ENCODE assay signal across 13 cellular contexts in the genomic region with DNA sequence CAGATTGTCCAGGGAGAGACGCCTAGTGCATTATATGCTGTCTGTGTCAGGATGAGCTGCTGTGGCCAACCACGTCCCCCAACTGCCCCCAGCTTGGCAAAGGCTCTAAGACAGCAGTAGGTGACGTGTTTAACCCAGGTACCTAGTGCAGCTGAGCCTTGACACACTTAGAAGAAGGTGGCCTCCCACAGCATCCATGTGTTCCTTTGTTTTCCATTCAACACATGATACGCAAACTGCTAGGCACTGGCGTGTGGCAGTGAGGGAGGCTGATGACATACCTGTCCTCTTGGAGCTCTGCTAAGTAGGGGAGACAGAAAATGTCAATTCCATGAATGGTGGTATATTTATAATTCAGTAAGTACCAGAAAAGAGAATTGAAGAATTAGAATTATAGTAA.
A peak's percentile ranks its signal among the peaks of the same experiment; 100 is the strongest.
DNase-seq lines count a peak whose midpoint lies in the region; ATAC-seq and TF ChIP-seq lines count a peak whose summit lies in the region.
"Had no signal": no experiment of that assay in that cellular context is flagged by ENCODE, and none has a peak within 500 bp of the region (broad histone marks: within the 10 kb centered on the region; RNA-seq: fewer than 3 reads in every experiment).

No MANE protein-coding gene starts in this region.

- intact Hi-C loops in dorsolateral prefrontal cortex (cut with DNase I), result no loop called here

- peak overlapping the region; percentile 83 for H3K23ac ChIP-seq in trophoblast cell (ENCODE audit: low read length)

- no peak overlapping the region for H3K4me3 ChIP-seq in GM23338
- H3K4me3 ChIP-seq in Karpas-422 (ENCODE audit: low read length), result no peak overlapping the region
- no peak overlapping the region for H3K4me3 ChIP-seq in dorsolateral prefrontal cortex
- H3K4me3 ChIP-seq in trophoblast cell (ENCODE audit: low read depth, low read length), result no peak overlapping the region

- peaks cover 2% of the 10 kb centered on the region for H3K27me3 Mint-ChIP-seq in GM23338 (ENCODE audit: insufficient read depth, low read depth, poor library complexity)
- H3K27me3 Mint-ChIP-seq: B cell, IgD-negative memory B cell had no signal

- H3K9me2 ChIP-seq in GM23338 (ENCODE audit: insufficient read depth) (peaks cover 4% of the 10 kb centered on the region), Karpas-422 (replicated peaks; ENCODE audit: insufficient read depth, low read length) (no peaks in the 10 kb centered on the region)

- no peak overlapping the region for H2BK120ac ChIP-seq in trophoblast cell (ENCODE audit: insufficient read depth, low read length, poor library complexity)

- H3K79me2 ChIP-seq in GM23338 (replicated peaks; ENCODE audit: insufficient read depth) (no peaks in the 10 kb centered on the region), Karpas-422 (ENCODE audit: low read length) (no peaks in the 10 kb centered on the region), trophoblast cell (ENCODE audit: control insufficient read depth, insufficient read depth, low read length, poor library complexity) (no peaks in the 10 kb centered on the region)

- H3K27ac ChIP-seq in GM23338 (ENCODE audit: low read depth) (no peak overlapping the region), Karpas-422 (ENCODE audit: low read length) (peak overlapping the region; percentile 98), dorsolateral prefrontal cortex (peak overlapping the region in 41 of 59 donors; percentile 1 to 89 (median 62)), trophoblast cell (ENCODE audit: low read depth, low read length) (no peak overlapping the region)
- H3K27ac ChIP-seq: C4-2B had no signal

- DNase-seq in GM23338 (ENCODE audit: low spot score) (no peak), Karpas-422 (peak; percentile 39), dorsolateral prefrontal cortex (no peak), trophoblast cell (no peak), NCI-H2107 (lab: John Stamatoyannopoulos, UW) (no peak), DMS 273 (lab: John Stamatoyannopoulos, UW; ENCODE audit: unreplicated experiment) (no peak)
- DNase-seq: CD8-positive, alpha-beta T cell; COR-L47; DMS53 had no signal

- H3K79me1 ChIP-seq in trophoblast cell (ENCODE audit: low read length), result no peaks in the 10 kb centered on the region

- H4K91ac ChIP-seq in trophoblast cell (ENCODE audit: low read depth, low read length), result no peak overlapping the region

- H3K18ac ChIP-seq in trophoblast cell (ENCODE audit: low read length), result no peak overlapping the region

- H2BK12ac ChIP-seq in trophoblast cell (ENCODE audit: low read length), result no peak overlapping the region

- no peaks in the 10 kb centered on the region for H3K9me3 Mint-ChIP-seq in GM23338
- H3K9me3 Mint-ChIP-seq: CD8-positive, alpha-beta T cell; IgD-negative memory B cell had no signal

- H3K4me1 Mint-ChIP-seq in GM23338, result peaks cover 24% of the 10 kb centered on the region

- no peaks in the 10 kb centered on the region for H3F3A ChIP-seq in GM23338 (replicated peaks; ENCODE audit: low read depth)

- H3K9ac ChIP-seq in Karpas-422 (ENCODE audit: low read length), result no peak overlapping the region; the same call in 1 of the 2 replicates
- no peak overlapping the region for H3K9ac ChIP-seq in trophoblast cell (ENCODE audit: low read length)

- TF ChIP-seq CTCF in GM23338 (conservative IDR thresholded peaks at IDR 0.05; ENCODE audit: low read depth in 2 of 2), result no peak
- TF ChIP-seq CTCF in dorsolateral prefrontal cortex (IDR thresholded peaks at IDR 0.05 in 54 of 56, conservative IDR thresholded peaks at IDR 0.05 in 2 of 56; ENCODE audit: low read depth in 1 of 56, partially characterized antibody in 56 of 56), result no peak

- no peak overlapping the region for H4K12ac ChIP-seq in trophoblast cell (ENCODE audit: low read depth, low read length)

- H2AFZ ChIP-seq in GM23338 (no peak overlapping the region), Karpas-422 (ENCODE audit: low read length) (no peak overlapping the region), trophoblast cell (ENCODE audit: insufficient read depth, low read length, poor library complexity) (no peak overlapping the region)

- H3K36me3 Mint-ChIP-seq in GM23338 (ENCODE audit: low read depth), result no peaks in the 10 kb centered on the region; the same call in 2 of the 3 replicates

- ATAC-seq in GM23338, result no peak
- ATAC-seq in HG02610 (IDR thresholded peaks at IDR 0.05; ENCODE audit: unreplicated experiment), result no peak
- ATAC-seq: CD8-positive, alpha-beta T cell had no signal

- H2BK5ac ChIP-seq in trophoblast cell (ENCODE audit: low read depth, low read length, poor library complexity), result no peak overlapping the region

- WGBS in trophoblast cell (ENCODE audit: extremely low coverage, insufficient coverage, insufficient read length), result no CpG with 5 or more reads among the region's 5 CpGs

- H4K8ac ChIP-seq in trophoblast cell (ENCODE audit: low read depth, low read length), result no peak overlapping the region

- H3K4me1 ChIP-seq in GM23338 (ENCODE audit: insufficient read depth) (peaks cover 20% of the 10 kb centered on the region), Karpas-422 (ENCODE audit: low read length) (peaks cover 94% of the 10 kb centered on the region), trophoblast cell (ENCODE audit: control insufficient read depth in 1 of 2, insufficient read depth in 2 of 2, low read length in 2 of 2) (no peaks in the 10 kb centered on the region)

- no peaks in the 10 kb centered on the region for H4K20me1 ChIP-seq in GM23338 (replicated peaks; ENCODE audit: insufficient read depth)
- H4K20me1 ChIP-seq in Karpas-422 (ENCODE audit: insufficient read depth, low read depth, low read length), result no peaks in the 10 kb centered on the region

- H3K4ac ChIP-seq in trophoblast cell (ENCODE audit: low read depth, low read length), result no peak overlapping the region

- H3K9me3 ChIP-seq in Karpas-422 (ENCODE audit: low read length) (no peaks in the 10 kb centered on the region), trophoblast cell (ENCODE audit: insufficient read depth, low read depth, low read length) (no peaks in the 10 kb centered on the region)

- no peak overlapping the region for H3K14ac ChIP-seq in trophoblast cell (ENCODE audit: low read length)

- H3K4me2 ChIP-seq in GM23338, result no peak overlapping the region
- H3K4me2 ChIP-seq in Karpas-422 (ENCODE audit: low read depth, low read length, poor library complexity, severe bottlenecking), result peak overlapping the region; percentile 8
- no peak overlapping the region for H3K4me2 ChIP-seq in trophoblast cell (ENCODE audit: low read length)

- H3K27me3 ChIP-seq in GM23338 (ENCODE audit: insufficient read depth), result no peaks in the 10 kb centered on the region
- no peaks in the 10 kb centered on the region for H3K27me3 ChIP-seq in Karpas-422 (ENCODE audit: low read length)
- H3K27me3 ChIP-seq in dorsolateral prefrontal cortex, result no peaks in the 10 kb centered on the region
- no peaks in the 10 kb centered on the region for H3K27me3 ChIP-seq in trophoblast cell (ENCODE audit: insufficient read depth, low read length)

- H3K36me3 ChIP-seq in GM23338 (ENCODE audit: insufficient read depth), result no peaks in the 10 kb centered on the region
- no peaks in the 10 kb centered on the region for H3K36me3 ChIP-seq in Karpas-422 (ENCODE audit: insufficient read depth, low read length)
- no peaks in the 10 kb centered on the region for H3K36me3 ChIP-seq in trophoblast cell (ENCODE audit: control insufficient read depth in 1 of 2, insufficient read depth in 2 of 2, low read length in 2 of 2)

- no peak overlapping the region for H2AK5ac ChIP-seq in trophoblast cell (ENCODE audit: low read length)

- H3K27ac Mint-ChIP-seq in GM23338, result peak overlapping the region; percentile 66; the same call in 1 of the 2 replicates
- H3K27ac Mint-ChIP-seq: B cell; CD8-positive, alpha-beta T cell; IgD-negative memory B cell had no signal

- H3K4me3 Mint-ChIP-seq in GM23338, result no peak overlapping the region
- H3K4me3 Mint-ChIP-seq: B cell; CD8-positive, alpha-beta T cell; IgD-negative memory B cell had no signal

TF ChIP-seq in GM23338, 12 proteins besides CTCF, POLR2A, EP300 and RAD21:
- TF ChIP-seq ETS1 (IDR thresholded peaks at IDR 0.05) (no peak), ZNF114 (CRISPR knock-in tag; IDR thresholded peaks at IDR 0.05) (no peak), ZNF331 (CRISPR knock-in tag; IDR thresholded peaks at IDR 0.05; ENCODE audit: low read depth) (no peak), EZH2phosphoT487 (IDR thresholded peaks at IDR 0.05; ENCODE audit: unreplicated experiment) (no peak), NANOG (IDR thresholded peaks at IDR 0.05; ENCODE audit: borderline replicate concordance) (no peak)

Comparison
In these comparisons a context has a peak if more than half of its experiments do, and no peak if none do; other contexts are left out.
1. H3K27ac ChIP-seq: peak in Karpas-422 (single experiment) and dorsolateral prefrontal cortex (41 of 59); none in GM23338 (single experiment) and trophoblast cell (single experiment).